6 cellular contexts compared by ENCODE assay signal in the genomic region with DNA sequence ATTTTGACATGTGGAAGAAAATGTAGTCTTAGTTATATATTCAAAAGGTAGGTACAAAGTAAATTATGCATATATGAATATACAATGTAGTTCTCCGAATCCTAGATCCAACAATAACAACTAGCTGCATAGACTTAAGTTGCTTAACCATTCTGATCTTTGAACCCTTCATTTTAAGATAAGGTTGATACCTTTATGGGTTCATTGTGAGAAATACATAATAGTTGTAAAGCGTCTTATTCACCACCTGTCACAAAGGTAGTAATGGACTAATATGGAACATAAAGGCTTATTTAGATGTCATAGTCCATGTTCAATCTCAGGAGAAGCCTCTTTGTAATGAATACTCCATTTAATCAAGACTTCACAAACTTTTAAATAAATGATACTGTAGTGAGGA.
"Had no signal": no experiment of that assay in that cellular context is flagged by ENCODE, and none has a peak within 500 bp of the region (broad histone marks: within the 10 kb centered on the region; RNA-seq: fewer than 3 reads in every experiment).

No MANE protein-coding gene starts in this region.

- H3K9me3 ChIP-seq: HAP-1 had no signal

- H3K4me3 ChIP-seq: GM23248, HAP-1 had no signal

- H3K27ac ChIP-seq: GM23248 had no signal

- H3K36me3 ChIP-seq: HAP-1 had no signal

- ATAC-seq: HepG2 had no signal

- FAIRE-seq: HepG2 had no signal

- DNase-seq: GM23248, GOT3, H7, KBM-7 had no signal

- H3K4me1 ChIP-seq: HAP-1 had no signal
